ENCODE assay signal across 36 cellular contexts in the genomic region with DNA sequence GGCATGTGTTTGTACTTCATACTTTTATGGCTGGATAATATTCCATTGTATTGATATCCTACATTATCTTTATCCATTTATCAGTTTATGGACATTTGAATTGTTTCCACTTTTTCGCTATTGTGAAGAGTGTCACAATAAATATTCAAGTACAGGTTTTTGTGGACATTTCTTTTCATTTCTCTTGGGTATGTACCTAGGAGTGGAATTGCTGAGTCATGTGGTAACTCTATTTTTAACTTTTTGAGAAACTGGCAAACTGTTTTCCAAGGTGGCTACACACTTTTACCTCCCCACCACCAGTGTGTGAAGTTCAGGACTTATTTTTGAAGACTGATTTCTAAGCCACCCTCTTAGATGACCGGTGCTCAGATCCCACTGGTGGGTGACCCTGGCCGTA. TPM values are rescaled to one million over a fixed set of nuclear protein-coding genes. Genes with fewer than 3 reads are reported as not detected.
"Had no signal": no experiment of that assay in that cellular context is flagged by ENCODE, and none has a peak within 500 bp of the region (broad histone marks: within the 10 kb centered on the region; RNA-seq: fewer than 3 reads in every experiment).

No MANE protein-coding gene starts in this region.

- H3K9me3 ChIP-seq: Peyer's patch had no signal

- H3K36me3 Mint-ChIP-seq: activated naive CD8-positive, alpha-beta T cell treated with anti-CD3 and anti-CD28 coated beads for 36 hours; T-cell had no signal

- DNase-seq: activated CD4-positive, alpha-beta T cell treated with anti-CD3 and anti-CD28 coated beads, Interleukin-2, amount 10 ng/mL, durations not matched to agents 24 days and 14 days; activated CD4-positive, alpha-beta T cell treated with anti-CD3 and anti-CD28 coated beads, Interleukin-2, amount 50 U/mL, for 4 hours; activated CD4-positive, CD25-positive, alpha-beta regulatory T cell; activated CD8-positive, alpha-beta T cell treated with anti-CD3 and anti-CD28 coated beads for 36 hours; activated effector memory CD4-positive, alpha-beta T cell treated with anti-CD3 and anti-CD28 coated beads, Interleukin-2, amount 50 U/mL, for 16 hours; activated naive CD4-positive, alpha-beta T cell; activated naive CD4-positive, alpha-beta T cell treated with anti-CD3 and anti-CD28 coated beads, Interleukin-2, amount 50 U/mL, for 16 hours; activated naive CD8-positive, alpha-beta T cell treated with anti-CD3 and anti-CD28 coated beads for 36 hours; activated T-cell treated with anti-CD3 and anti-CD28 coated beads, Interleukin-2, amount 50 U/mL, for 1 hour; activated T-cell treated with anti-CD3 and anti-CD28 coated beads, Interleukin-2, amount 50 U/mL, for 72 hours; amniotic stem cell; aorta; NCI-H1048; NCI-H1105 treated with DMSO at 0.1 percent for 48 hours; NCI-H1436; NCI-H1694; NCI-H2029; NCI-H2171; NCI-H510A; NCI-H526; NCI-H748 treated with DMSO at 0.1 percent for 48 hours; NK-92 treated with Interleukin-12 subunit alpha and Interleukin-12 subunit beta, amount 100 ng/mL, for 24 hours; PC-3; Peyer's patch; RPMI8226; SIG-M5; T-cell; T-helper 17 cell; WERI-Rb-1 had no signal

- H3K4me3 ChIP-seq: Peyer's patch had no signal

- H3K27ac Mint-ChIP-seq: activated CD4-positive, alpha-beta T cell treated with anti-CD3 and anti-CD28 coated beads, Interleukin-2, amount 10 ng/mL, durations not matched to agents 24 days and 14 days; activated CD8-positive, alpha-beta T cell treated with anti-CD3 and anti-CD28 coated beads for 36 hours; activated naive CD8-positive, alpha-beta T cell treated with anti-CD3 and anti-CD28 coated beads for 36 hours; activated T-cell treated with anti-CD3 and anti-CD28 coated beads, Interleukin-2, amount 50 U/mL, for 72 hours; activated T-helper 17 cell treated with anti-CD3 and anti-CD28 coated beads, Interleukin-2, amount 50 U/mL, for 72 hours; T-cell; T-helper 17 cell had no signal

- H3K27me3 Mint-ChIP-seq: activated CD4-positive, alpha-beta T cell treated with anti-CD3 and anti-CD28 coated beads, Interleukin-2, amount 10 ng/mL, durations not matched to agents 24 days and 14 days had no signal

- H3K27ac ChIP-seq: Peyer's patch, WERI-Rb-1 had no signal

- H3K9me3 Mint-ChIP-seq: activated CD4-positive, alpha-beta T cell treated with anti-CD3 and anti-CD28 coated beads, Interleukin-2, amount 10 ng/mL, durations not matched to agents 24 days and 14 days; activated naive CD8-positive, alpha-beta T cell treated with anti-CD3 and anti-CD28 coated beads for 36 hours; activated T-cell treated with anti-CD3 and anti-CD28 coated beads, Interleukin-2, amount 50 U/mL, for 72 hours had no signal

- ATAC-seq: activated CD8-positive, alpha-beta T cell treated with anti-CD3 and anti-CD28 coated beads for 36 hours; activated T-cell treated with anti-CD3 and anti-CD28 coated beads, Interleukin-2, amount 50 U/mL, for 72 hours; activated T-helper 17 cell treated with anti-CD3 and anti-CD28 coated beads, Interleukin-2, amount 50 U/mL, for 72 hours; PC-3; Right ventricle myocardium inferior; SK-N-SH treated with all-trans-retinoic acid at 6 μM for 48 hours; T-cell; T-helper 17 cell had no signal

- H3K4me1 ChIP-seq: Peyer's patch had no signal

- H3K4me1 Mint-ChIP-seq: activated CD4-positive, alpha-beta T cell treated with anti-CD3 and anti-CD28 coated beads, Interleukin-2, amount 10 ng/mL, durations not matched to agents 24 days and 14 days; activated naive CD8-positive, alpha-beta T cell treated with anti-CD3 and anti-CD28 coated beads for 36 hours; activated T-helper 17 cell treated with anti-CD3 and anti-CD28 coated beads, Interleukin-2, amount 50 U/mL, for 72 hours; T-cell; T-helper 17 cell had no signal

- H3K27me3 ChIP-seq: Peyer's patch had no signal

- H3K36me3 ChIP-seq: Peyer's patch, WERI-Rb-1 had no signal

- H3K4me3 Mint-ChIP-seq: activated CD4-positive, alpha-beta T cell treated with anti-CD3 and anti-CD28 coated beads, Interleukin-2, amount 10 ng/mL, durations not matched to agents 24 days and 14 days; activated CD8-positive, alpha-beta T cell treated with anti-CD3 and anti-CD28 coated beads for 36 hours; activated naive CD8-positive, alpha-beta T cell treated with anti-CD3 and anti-CD28 coated beads for 36 hours; activated T-cell treated with anti-CD3 and anti-CD28 coated beads, Interleukin-2, amount 50 U/mL, for 72 hours; activated T-helper 17 cell treated with anti-CD3 and anti-CD28 coated beads, Interleukin-2, amount 50 U/mL, for 72 hours; T-cell; T-helper 17 cell had no signal

RNA-seq across cellular contexts. Expression of a gene that starts 39.0 kb away (rescaled TPM):
- total RNA-seq: activated CD4-positive, alpha-beta T cell treated with anti-CD3 and anti-CD28 coated beads, Interleukin-2, amount 10 ng/mL, durations not matched to agents 24 days and 14 days; activated CD8-positive, alpha-beta memory T cell treated with anti-CD3 and anti-CD28 coated beads for 36 hours; activated CD8-positive, alpha-beta T cell treated with anti-CD3 and anti-CD28 coated beads for 36 hours; activated naive CD8-positive, alpha-beta T cell treated with anti-CD3 and anti-CD28 coated beads for 36 hours; activated T-cell treated with anti-CD3 and anti-CD28 coated beads, Interleukin-2, amount 50 U/mL, for 72 hours; activated T-helper 17 cell treated with anti-CD3 and anti-CD28 coated beads, Interleukin-2, amount 50 U/mL, for 72 hours; aorta; cardiac septum; M059J; PC-3; Right ventricle myocardium inferior; SK-MEL-5; T-cell; T-helper 17 cell had no signal
- polyA plus RNA-seq: aorta had no signal
